8 cellular contexts compared by ENCODE assay signal in the genomic region with DNA sequence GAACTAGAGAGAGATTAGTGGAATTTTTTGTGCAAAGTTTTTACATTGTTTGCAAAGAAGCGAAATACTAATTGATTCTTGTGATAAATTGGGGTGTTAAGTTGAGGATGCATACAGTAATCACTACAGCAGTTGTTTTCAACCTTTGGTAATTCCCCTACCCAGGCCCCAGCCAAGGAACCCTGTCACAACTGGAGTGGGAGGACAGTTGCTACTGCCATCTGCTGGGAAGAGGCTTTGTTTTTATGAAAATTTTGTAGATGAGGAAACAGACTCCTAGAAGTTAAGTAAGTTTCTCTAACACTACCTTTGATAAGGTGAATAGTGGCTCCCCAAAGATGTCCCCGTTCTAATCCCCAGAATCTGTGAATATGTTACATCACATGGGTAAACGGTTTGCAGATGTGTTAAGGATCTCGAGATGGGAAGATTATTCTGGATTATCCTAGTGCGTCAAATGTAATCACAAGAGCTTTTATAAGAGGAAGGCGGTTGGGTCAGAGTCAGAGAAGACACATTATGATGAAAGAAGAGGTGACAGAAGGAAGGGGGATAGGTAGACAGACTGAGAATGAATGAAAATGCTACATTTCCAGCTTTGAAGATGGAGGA. TPM values are rescaled to one million over a fixed set of nuclear protein-coding genes. Genes with fewer than 3 reads are reported as not detected.
DNase-seq lines count a peak whose midpoint lies in the region; ATAC-seq lines count a peak whose summit lies in the region.

No MANE protein-coding gene starts in this region.

- no peaks in the 10 kb centered on the region for H3K36me3 ChIP-seq in MG63

- H3K4me3 ChIP-seq in MG63, result no peak overlapping the region

- H3K27me3 ChIP-seq in MG63, result peaks cover 2% of the 10 kb centered on the region

- ATAC-seq in GM21367 (IDR thresholded peaks at IDR 0.05; ENCODE audit: unreplicated experiment) (peak; percentile 59), left lobe of liver (peak; percentile 91)

- DNase-seq in activated CD4-positive, alpha-beta T cell treated with anti-CD3 and anti-CD28 coated beads for 24 hours (ENCODE audit: low read depth in 2 of 2), result peak; percentile 0 to 6
- DNase-seq in activated CD4-positive, alpha-beta T cell treated with anti-CD3 and anti-CD28 coated beads for 1 hour, result no peak
- peak; percentile 16 for DNase-seq in MG63
- peak; percentile 34 for DNase-seq in activated naive CD4-positive, alpha-beta T cell treated with anti-CD3 and anti-CD28 coated beads, Interleukin-2, amount 50 U/mL, for 16 hours
- peak; percentile 46 for DNase-seq in left lobe of liver (ENCODE audit: low spot score)
- DNase-seq in activated gamma-delta T cell treated with Interleukin-2 at 50 U/mL for 16 hours, result no peak
- DNase-seq in NCI-H2107 (lab: John Stamatoyannopoulos, UW), result no peak

- no peaks in the 10 kb centered on the region for H3K9me3 ChIP-seq in MG63

RNA-seq across cellular contexts. Expression of gene PPP1R2B, which starts 34.0 kb away (rescaled TPM):
- total RNA-seq in MG63 (2014; rRNA removed; shearing (Covaris generic); ENCODE audit: low replicate concordance), result 0.07 TPM in 1 of 2 replicates, not detected in the other
- not detected for total RNA-seq in left lobe of liver

Comparison
In these comparisons a context has a peak if more than half of its experiments do, and no peak if none do; other contexts are left out.
1. DNase-seq: peak in activated CD4-positive, alpha-beta T cell treated with anti-CD3 and anti-CD28 coated beads for 24 hours (2 of 2), MG63 (single experiment), activated naive CD4-positive, alpha-beta T cell treated with anti-CD3 and anti-CD28 coated beads, Interleukin-2, amount 50 U/mL, for 16 hours (single experiment) and left lobe of liver (single experiment); none in activated CD4-positive, alpha-beta T cell treated with anti-CD3 and anti-CD28 coated beads for 1 hour (single experiment), activated gamma-delta T cell treated with Interleukin-2 at 50 U/mL for 16 hours (single experiment) and NCI-H2107 (single experiment).